Comparison of ENCODE assay signal across 8 cellular contexts in the genomic region with DNA sequence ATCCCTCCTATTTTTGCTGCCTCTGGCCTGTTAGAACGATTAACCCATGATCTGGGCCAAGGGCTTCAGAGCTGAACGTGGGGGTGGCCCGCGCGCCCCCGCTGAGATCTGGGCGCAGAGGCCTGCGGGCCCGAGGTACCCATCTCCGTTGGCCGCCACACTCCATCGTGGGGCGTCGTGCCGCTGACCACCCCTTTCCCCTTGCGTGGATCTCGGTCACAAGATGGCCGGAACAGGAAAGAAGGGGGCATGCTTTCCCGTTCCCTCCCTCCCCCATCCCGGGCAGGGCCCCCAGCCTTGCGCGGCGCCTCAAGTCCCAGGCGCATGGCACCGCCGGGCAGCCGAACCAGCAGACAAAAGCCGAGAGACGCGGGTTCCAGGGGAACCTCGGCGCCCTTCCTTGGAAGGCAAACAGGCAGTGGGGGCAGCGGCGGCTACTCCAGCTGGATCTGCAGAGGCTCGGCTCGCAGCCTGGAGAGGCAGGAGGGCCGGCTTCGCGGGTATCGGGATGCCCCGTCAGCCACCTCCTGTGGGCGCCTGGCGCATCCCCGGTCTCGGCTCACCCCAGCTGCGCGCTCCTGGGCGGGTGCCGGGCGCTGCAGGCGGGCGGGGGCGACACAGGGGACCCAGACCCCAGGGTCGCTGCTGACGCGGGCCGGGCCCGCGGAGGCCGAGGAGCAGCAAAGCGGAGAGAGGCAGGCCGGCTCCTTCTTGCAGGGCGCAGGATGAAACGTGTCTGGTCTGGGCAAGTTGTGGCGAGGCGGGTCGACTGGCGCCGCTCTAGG. TPM values are rescaled to one million over a fixed set of nuclear protein-coding genes. Genes with fewer than 3 reads are reported as not detected.
DNase-seq lines count a peak whose midpoint lies in the region; ATAC-seq and TF ChIP-seq lines count a peak whose summit lies in the region.

No MANE protein-coding gene starts in this region.

- H3K4me3 ChIP-seq in astrocyte of the cerebellum (ENCODE audit: low read depth, low read length), result peak overlapping the region; percentile 74
- peak overlapping the region; percentile 78 for H3K4me3 ChIP-seq in iPS-18c (ENCODE audit: insufficient read depth, low read depth, low read length)
- peak overlapping the region; percentile 42 to 53 (median 49) for H3K4me3 ChIP-seq in skin epidermis

- DNase-seq in Ammon's horn (ENCODE audit: low spot score) (peak; percentile 31), LHCN-M2 (ENCODE audit: low read depth) (peak; percentile 61), astrocyte of the cerebellum (ENCODE audit: low read depth) (no peak), SW480 (ENCODE audit: low spot score) (no peak), T-helper 17 cell (no peak)

- H3K36me3 Mint-ChIP-seq in T-helper 17 cell (ENCODE audit: low read depth), result no peaks in the 10 kb centered on the region

- peak overlapping the region in 13 of 21 experiments; percentile 2 to 74 (median 46) for H3K27ac ChIP-seq in skin epidermis

- H3K9me3 ChIP-seq in iPS-18c (ENCODE audit: control insufficient read depth, insufficient read depth, low read length) (peaks cover 2% of the 10 kb centered on the region), T-helper 17 cell (ENCODE audit: control insufficient read depth, low read length, poor library complexity, severe bottlenecking) (no peaks in the 10 kb centered on the region)

- no peak overlapping the region for H3K4me3 Mint-ChIP-seq in T-helper 17 cell

- peaks cover 47% of the 10 kb centered on the region for H3K27me3 Mint-ChIP-seq in T-helper 17 cell

- ATAC-seq in GM19328 (IDR thresholded peaks at IDR 0.05; ENCODE audit: unreplicated experiment), result peak; percentile 49
- no peak for ATAC-seq in T-helper 17 cell

- peaks cover 2% of the 10 kb centered on the region for H3K4me1 Mint-ChIP-seq in T-helper 17 cell

- no peak overlapping the region for H3K27ac Mint-ChIP-seq in T-helper 17 cell

- in situ Hi-C loops in astrocyte of the cerebellum (cut with HindIII; ENCODE audit: low sequenced_read_pairs), result loop anchor here (25.0 kb wide), 1 partner anchor 193 kb away; no protein-coding TSS in a partner anchor

- no peak for TF ChIP-seq CTCF in astrocyte of the cerebellum (IDR thresholded peaks at IDR 0.05; ENCODE audit: low read depth, low read length, missing control alignments)

RNA-seq across cellular contexts. Expression of a gene that starts 0.5 kb away (rescaled TPM):
- total RNA-seq in LHCN-M2 (2014; rRNA removed) (33.7 and 34.9 TPM in 2 replicates), T-helper 17 cell (not detected)
- 13.4 TPM for polyA plus RNA-seq in LHCN-M2 (2012)

RNA-seq across cellular contexts. Expression of a gene that starts 32.9 kb away (rescaled TPM):
- total RNA-seq in LHCN-M2 (2014; rRNA removed), result 41.4 and 43.2 TPM in 2 replicates
- polyA plus RNA-seq in LHCN-M2 (2012), result 9.7 TPM
- total RNA-seq in T-helper 17 cell, result 10 to 100 TPM; 20.8 to 24.5 TPM

Comparison
In these comparisons a context has a peak if more than half of its experiments do, and no peak if none do; other contexts are left out.
1. DNase-seq: peak in Ammon's horn (single experiment) and LHCN-M2 (single experiment); none in astrocyte of the cerebellum (single experiment), SW480 (single experiment) and T-helper 17 cell (0 of 3).
2. RNA of a gene that starts 0.5 kb away (total RNA-seq): 33.7 to 34.9 TPM in LHCN-M2; not detected in T-helper 17 cell; every median in the first group is over 10 times any median in the second.
3. Peak in every context shown above with its lines, with median percentiles within 50 percentile points of each other: H3K4me3 ChIP-seq.